ENCODE assay signal across 33 cellular contexts in the genomic region with DNA sequence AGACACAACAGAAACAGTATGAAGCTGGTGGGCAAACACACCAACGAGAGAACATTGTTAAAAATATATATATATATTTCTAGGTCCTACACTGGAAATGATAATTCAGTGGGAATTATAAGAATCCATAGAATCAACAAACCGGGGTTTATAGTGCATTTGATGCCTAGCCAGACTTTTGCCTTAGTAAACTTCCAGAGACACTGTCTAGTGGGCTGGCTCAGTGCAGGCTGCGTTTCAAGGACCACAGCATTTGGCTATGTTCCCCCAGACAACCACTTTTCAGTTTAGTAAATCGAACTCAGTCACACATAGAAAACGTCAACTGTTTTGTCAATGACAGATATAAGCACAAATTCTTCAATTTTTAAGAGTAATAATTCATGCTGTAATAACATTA. TPM values are rescaled to one million over a fixed set of nuclear protein-coding genes. Genes with fewer than 3 reads are reported as not detected.
"Had no signal": no experiment of that assay in that cellular context is flagged by ENCODE, and none has a peak within 500 bp of the region (broad histone marks: within the 10 kb centered on the region; RNA-seq: fewer than 3 reads in every experiment).

No MANE protein-coding gene starts in this region.

- H2AFZ ChIP-seq: hepatocyte, neural progenitor cell had no signal

- H3K9me3 Mint-ChIP-seq: activated naive CD4-positive, alpha-beta T cell treated with anti-CD3 and anti-CD28 coated beads for 36 hours; activated naive CD8-positive, alpha-beta T cell treated with anti-CD3 and anti-CD28 coated beads, Interleukin-2, amount 10 ng/mL, durations not matched to agents 7 days and 5 days; memory B cell; naive thymus-derived CD8-positive, alpha-beta T cell; neural progenitor cell; stimulated activated memory B cell treated with anti-CD40 and anti-IgM and Interleukin-4, amounts not matched to agents 10 μg/mL and 1 μg/mL and 100 μg/mL, for 72 hours; stimulated activated naive CD8-positive, alpha-beta T cell treated with anti-CD3 and anti-CD28 coated beads, Interleukin-15, amount 100 ng/mL, for 72 hours; type B pancreatic cell had no signal

- H3K27ac Mint-ChIP-seq: activated naive CD4-positive, alpha-beta T cell treated with anti-CD3 and anti-CD28 coated beads for 36 hours; activated naive CD8-positive, alpha-beta T cell treated with anti-CD3 and anti-CD28 coated beads, Interleukin-2, amount 10 ng/mL, durations not matched to agents 7 days and 5 days; memory B cell; neural progenitor cell; stimulated activated memory B cell treated with anti-CD40 and anti-IgM and Interleukin-4, amounts not matched to agents 10 μg/mL and 1 μg/mL and 100 μg/mL, for 72 hours; stimulated activated naive CD8-positive, alpha-beta T cell treated with anti-CD3 and anti-CD28 coated beads, Interleukin-15, amount 100 ng/mL, for 72 hours; type B pancreatic cell had no signal

- H3K27ac ChIP-seq: breast epithelium, esophagus muscularis mucosa, hepatocyte, neural progenitor cell, uterus, VCaP had no signal

- H3K27me3 Mint-ChIP-seq: stimulated activated memory B cell treated with anti-CD40 and anti-IgM and Interleukin-4, amounts not matched to agents 10 μg/mL and 1 μg/mL and 100 μg/mL, for 72 hours; stimulated activated naive CD8-positive, alpha-beta T cell treated with anti-CD3 and anti-CD28 coated beads, Interleukin-15, amount 100 ng/mL, for 72 hours; type B pancreatic cell had no signal

- H3K4me3 Mint-ChIP-seq: activated naive CD4-positive, alpha-beta T cell treated with anti-CD3 and anti-CD28 coated beads for 36 hours; activated naive CD8-positive, alpha-beta T cell treated with anti-CD3 and anti-CD28 coated beads, Interleukin-2, amount 10 ng/mL, durations not matched to agents 7 days and 5 days; memory B cell; naive thymus-derived CD8-positive, alpha-beta T cell; neural progenitor cell; stimulated activated memory B cell treated with anti-CD40 and anti-IgM and Interleukin-4, amounts not matched to agents 10 μg/mL and 1 μg/mL and 100 μg/mL, for 72 hours; stimulated activated naive CD8-positive, alpha-beta T cell treated with anti-CD3 and anti-CD28 coated beads, Interleukin-15, amount 100 ng/mL, for 72 hours; type B pancreatic cell had no signal

- H3K9ac ChIP-seq: neural progenitor cell had no signal

- H3K4me1 ChIP-seq: breast epithelium, neural progenitor cell, uterus had no signal

- H3K4me1 Mint-ChIP-seq: activated naive CD8-positive, alpha-beta T cell treated with anti-CD3 and anti-CD28 coated beads, Interleukin-2, amount 10 ng/mL, durations not matched to agents 7 days and 5 days; memory B cell; naive thymus-derived CD8-positive, alpha-beta T cell; neural progenitor cell; stimulated activated memory B cell treated with anti-CD40 and anti-IgM and Interleukin-4, amounts not matched to agents 10 μg/mL and 1 μg/mL and 100 μg/mL, for 72 hours; stimulated activated naive CD8-positive, alpha-beta T cell treated with anti-CD3 and anti-CD28 coated beads, Interleukin-15, amount 100 ng/mL, for 72 hours had no signal

- H3K27me3 ChIP-seq: breast epithelium, esophagus muscularis mucosa, hepatocyte, neural progenitor cell, uterus had no signal

- H3K36me3 ChIP-seq: breast epithelium, esophagus muscularis mucosa, neural progenitor cell, uterus had no signal

- H3K9me3 ChIP-seq: breast epithelium, esophagus muscularis mucosa, uterus had no signal

- H3K4me2 ChIP-seq: hepatocyte, neural progenitor cell, smooth muscle cell had no signal

- DNase-seq: activated CD4-positive, alpha-beta T cell treated with anti-CD3 and anti-CD28 coated beads for 4 hours; activated CD4-positive, alpha-beta T cell treated with anti-CD3 and anti-CD28 coated beads, Interleukin-2, amount 50 U/mL, for 4 hours; activated CD8-positive, alpha-beta memory T cell treated with anti-CD3 and anti-CD28 coated beads for 24 hours; activated effector memory CD4-positive, alpha-beta T cell treated with Interleukin-2 at 50 U/mL for 16 hours; activated naive CD4-positive, alpha-beta T cell treated with anti-CD3 and anti-CD28 coated beads for 36 hours; activated naive CD8-positive, alpha-beta T cell treated with anti-CD3 and anti-CD28 coated beads, Interleukin-2, amount 10 ng/mL, durations not matched to agents 7 days and 5 days; amniotic stem cell; central memory CD4-positive, alpha-beta T cell; dermis blood vessel endothelial cell; effector CD4-positive, alpha-beta T cell; glutamatergic neuron; kidney; midbrain; naive thymus-derived CD8-positive, alpha-beta T cell; occipital lobe; posterior cingulate gyrus; stimulated activated CD4-positive, alpha-beta T cell treated with anti-CD3 and anti-CD28 coated beads, Interleukin-1b, Interleukin-23, amount 100 ng/mL, for 48 hours; stimulated activated CD4-positive, alpha-beta T cell treated with anti-CD3 and anti-CD28 coated beads, Interleukin-4, amount 100 ng/mL, for 4 hours; stimulated activated CD8-positive, alpha-beta memory T cell treated with anti-CD3 and anti-CD28 coated beads, Interleukin-4, amount 100 ng/mL, for 48 hours; stimulated activated naive CD8-positive, alpha-beta T cell treated with anti-CD3 and anti-CD28 coated beads, Interleukin-15, amount 100 ng/mL, for 72 hours; substantia nigra; uterus had no signal

- H3K79me2 ChIP-seq: hepatocyte had no signal

- H3K36me3 Mint-ChIP-seq: activated naive CD8-positive, alpha-beta T cell treated with anti-CD3 and anti-CD28 coated beads, Interleukin-2, amount 10 ng/mL, durations not matched to agents 7 days and 5 days; memory B cell; naive thymus-derived CD8-positive, alpha-beta T cell; neural progenitor cell; stimulated activated memory B cell treated with anti-CD40 and anti-IgM and Interleukin-4, amounts not matched to agents 10 μg/mL and 1 μg/mL and 100 μg/mL, for 72 hours; type B pancreatic cell had no signal

- H3K4me3 ChIP-seq: breast epithelium, esophagus muscularis mucosa, hepatocyte, neural progenitor cell, smooth muscle cell, uterus had no signal

RNA-seq across cellular contexts. Expression of a gene that starts 41.9 kb away (rescaled TPM):
- total RNA-seq: activated naive CD4-positive, alpha-beta T cell treated with anti-CD3 and anti-CD28 coated beads for 36 hours; activated naive CD8-positive, alpha-beta T cell treated with anti-CD3 and anti-CD28 coated beads, Interleukin-2, amount 10 ng/mL, durations not matched to agents 7 days and 5 days; naive thymus-derived CD8-positive, alpha-beta T cell; renal cortical epithelial cell; T-helper 1 cell treated with Interleukin-12 subunit alpha and Interleukin-12 subunit beta and Interleukin-4 antibody, amounts not matched to agents 30 ng/mL and 1 ng/mL, for 36 hours had no signal
